13 cellular contexts compared by ENCODE assay signal in the genomic region with DNA sequence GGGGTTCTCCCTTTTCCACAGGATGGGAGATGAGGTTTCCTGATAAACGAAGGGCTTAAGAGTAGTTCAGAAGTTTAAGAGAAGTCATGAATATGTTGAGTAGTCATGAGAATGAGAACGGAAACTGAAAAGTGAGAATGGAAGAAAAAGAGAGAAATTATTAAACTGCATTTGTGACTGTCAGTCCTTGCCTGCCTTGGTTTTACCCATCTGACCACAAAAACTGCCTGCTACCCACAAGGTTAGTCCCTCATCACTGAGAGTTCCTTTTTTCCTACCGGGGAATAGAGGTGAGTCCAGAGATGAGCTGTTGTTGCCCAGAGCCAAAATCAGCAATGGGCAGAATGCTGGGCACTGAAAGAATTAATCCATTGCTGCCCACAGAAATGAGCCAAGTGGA.
DNase-seq lines count a peak whose midpoint lies in the region; ATAC-seq lines count a peak whose summit lies in the region.
"Had no signal": no experiment of that assay in that cellular context is flagged by ENCODE, and none has a peak within 500 bp of the region (broad histone marks: within the 10 kb centered on the region; RNA-seq: fewer than 3 reads in every experiment).

No MANE protein-coding gene starts in this region.

- DNase-seq in NOMO-1 treated with DMSO at 0.1 percent for 48 hours (lab: John Stamatoyannopoulos, UW; ENCODE audit: unreplicated experiment) (no peak), 8988T (no peak), NCI-H524 treated with DMSO at 0.1 percent for 48 hours (lab: John Stamatoyannopoulos, UW) (no peak), dedifferentiated amniotic fluid mesenchymal stem cell (ENCODE audit: extremely low spot score) (no peak)
- DNase-seq: activated T-cell treated with anti-CD3 and anti-CD28 coated beads, Interleukin-2, amount 50 U/mL, for 4 hours; CD4-positive, alpha-beta T cell; left colon; T-helper 17 cell; upper lobe of right lung had no signal

- peak; percentile 93 for ATAC-seq in GM18502 (IDR thresholded peaks at IDR 0.05; ENCODE audit: poor library complexity, unreplicated experiment)
- peak; percentile 85 for ATAC-seq in GM19452 (IDR thresholded peaks at IDR 0.05; ENCODE audit: unreplicated experiment)
- ATAC-seq in HG02885 (IDR thresholded peaks at IDR 0.05; ENCODE audit: poor library complexity, unreplicated experiment): peak; percentile 95
- ATAC-seq in HG03575 (IDR thresholded peaks at IDR 0.05; ENCODE audit: extremely low read depth, insufficient number of reproducible peaks, low FRiP score, unreplicated experiment): peak; percentile 94
- ATAC-seq: left colon, T-helper 17 cell, upper lobe of right lung had no signal
